1 cellular context compared by ENCODE assay signal in the genomic region with DNA sequence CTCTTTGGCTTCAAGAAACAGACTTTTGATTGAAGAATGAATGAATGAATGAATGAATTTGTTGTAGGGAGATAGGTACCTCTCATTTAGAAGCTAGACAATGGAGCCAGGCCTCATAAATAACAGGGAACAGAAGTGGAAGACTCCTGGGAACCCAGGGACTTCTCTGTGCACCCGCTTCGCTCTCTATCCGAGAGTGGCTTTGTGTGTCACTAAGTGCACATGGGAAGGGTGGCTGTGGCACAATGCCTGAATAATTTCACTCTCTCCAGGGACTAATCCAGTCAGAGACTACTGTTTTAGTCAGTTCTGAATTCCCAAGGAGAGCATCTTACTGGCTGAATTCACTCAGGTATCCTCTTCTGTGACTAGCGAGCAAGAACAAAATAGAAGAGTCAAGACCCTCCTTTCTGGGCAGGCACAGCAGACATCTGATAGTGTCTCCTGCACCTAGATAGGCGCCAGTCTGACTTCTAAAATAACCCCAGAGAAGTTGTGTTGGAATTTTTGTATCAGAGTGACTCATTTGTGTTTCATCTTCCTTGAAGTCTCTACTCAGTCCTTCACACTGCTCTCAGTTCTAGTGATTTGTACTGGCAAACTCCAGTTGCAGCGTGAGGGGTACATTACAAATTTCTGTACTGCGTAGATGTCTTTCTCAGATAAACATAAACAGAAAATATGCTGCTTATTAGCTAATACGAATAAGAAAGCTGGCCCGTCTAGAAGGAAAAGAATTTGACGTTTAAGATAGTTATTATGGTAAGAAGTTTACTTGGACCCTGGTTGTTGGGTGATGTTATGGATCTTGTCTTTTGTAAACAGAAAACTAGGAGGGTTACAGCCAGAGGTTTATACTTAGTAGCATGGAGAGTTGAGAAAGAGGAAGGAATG.
TF ChIP-seq lines count a peak whose summit lies in the region.

No MANE protein-coding gene starts in this region.

TF ChIP-seq in WTC11, 78 proteins besides CTCF, POLR2A, EP300 and RAD21 (continued from another document):
- TF ChIP-seq, protein P1, sequence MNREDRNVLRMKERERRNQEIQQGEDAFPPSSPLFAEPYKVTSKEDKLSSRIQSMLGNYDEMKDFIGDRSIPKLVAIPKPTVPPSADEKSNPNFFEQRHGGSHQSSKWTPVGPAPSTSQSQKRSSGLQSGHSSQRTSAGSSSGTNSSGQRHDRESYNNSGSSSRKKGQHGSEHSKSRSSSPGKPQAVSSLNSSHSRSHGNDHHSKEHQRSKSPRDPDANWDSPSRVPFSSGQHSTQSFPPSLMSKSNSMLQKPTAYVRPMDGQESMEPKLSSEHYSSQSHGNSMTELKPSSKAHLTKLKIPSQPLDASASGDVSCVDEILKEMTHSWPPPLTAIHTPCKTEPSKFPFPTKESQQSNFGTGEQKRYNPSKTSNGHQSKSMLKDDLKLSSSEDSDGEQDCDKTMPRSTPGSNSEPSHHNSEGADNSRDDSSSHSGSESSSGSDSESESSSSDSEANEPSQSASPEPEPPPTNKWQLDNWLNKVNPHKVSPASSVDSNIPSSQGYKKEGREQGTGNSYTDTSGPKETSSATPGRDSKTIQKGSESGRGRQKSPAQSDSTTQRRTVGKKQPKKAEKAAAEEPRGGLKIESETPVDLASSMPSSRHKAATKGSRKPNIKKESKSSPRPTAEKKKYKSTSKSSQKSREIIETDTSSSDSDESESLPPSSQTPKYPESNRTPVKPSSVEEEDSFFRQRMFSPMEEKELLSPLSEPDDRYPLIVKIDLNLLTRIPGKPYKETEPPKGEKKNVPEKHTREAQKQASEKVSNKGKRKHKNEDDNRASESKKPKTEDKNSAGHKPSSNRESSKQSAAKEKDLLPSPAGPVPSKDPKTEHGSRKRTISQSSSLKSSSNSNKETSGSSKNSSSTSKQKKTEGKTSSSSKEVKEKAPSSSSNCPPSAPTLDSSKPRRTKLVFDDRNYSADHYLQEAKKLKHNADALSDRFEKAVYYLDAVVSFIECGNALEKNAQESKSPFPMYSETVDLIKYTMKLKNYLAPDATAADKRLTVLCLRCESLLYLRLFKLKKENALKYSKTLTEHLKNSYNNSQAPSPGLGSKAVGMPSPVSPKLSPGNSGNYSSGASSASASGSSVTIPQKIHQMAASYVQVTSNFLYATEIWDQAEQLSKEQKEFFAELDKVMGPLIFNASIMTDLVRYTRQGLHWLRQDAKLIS (CRISPR knock-in tag; IDR thresholded peaks at IDR 0.05; ENCODE audit: borderline replicate concordance), result no peak
- TF ChIP-seq ZNF138 (CRISPR knock-in tag; conservative IDR thresholded peaks at IDR 0.05) (no peak), EMX1 (CRISPR knock-in tag; IDR thresholded peaks at IDR 0.05) (no peak), NFE2L1 (CRISPR knock-in tag; IDR thresholded peaks at IDR 0.05) (no peak), ZNF121 (CRISPR knock-in tag; IDR thresholded peaks at IDR 0.05) (no peak), KAT7 (CRISPR knock-in tag; IDR thresholded peaks at IDR 0.05; ENCODE audit: borderline replicate concordance) (no peak), SP1 (CRISPR knock-in tag; conservative IDR thresholded peaks at IDR 0.05) (no peak)
- TF ChIP-seq, protein P2, sequence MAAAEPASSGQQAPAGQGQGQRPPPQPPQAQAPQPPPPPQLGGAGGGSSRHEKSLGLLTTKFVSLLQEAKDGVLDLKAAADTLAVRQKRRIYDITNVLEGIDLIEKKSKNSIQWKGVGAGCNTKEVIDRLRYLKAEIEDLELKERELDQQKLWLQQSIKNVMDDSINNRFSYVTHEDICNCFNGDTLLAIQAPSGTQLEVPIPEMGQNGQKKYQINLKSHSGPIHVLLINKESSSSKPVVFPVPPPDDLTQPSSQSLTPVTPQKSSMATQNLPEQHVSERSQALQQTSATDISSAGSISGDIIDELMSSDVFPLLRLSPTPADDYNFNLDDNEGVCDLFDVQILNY (CRISPR knock-in tag; IDR thresholded peaks at IDR 0.05), result no peak
- TF ChIP-seq, protein P3, sequence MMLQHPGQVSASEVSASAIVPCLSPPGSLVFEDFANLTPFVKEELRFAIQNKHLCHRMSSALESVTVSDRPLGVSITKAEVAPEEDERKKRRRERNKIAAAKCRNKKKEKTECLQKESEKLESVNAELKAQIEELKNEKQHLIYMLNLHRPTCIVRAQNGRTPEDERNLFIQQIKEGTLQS (CRISPR knock-in tag; conservative IDR thresholded peaks at IDR 0.05), result no peak
- TF ChIP-seq, protein P4, sequence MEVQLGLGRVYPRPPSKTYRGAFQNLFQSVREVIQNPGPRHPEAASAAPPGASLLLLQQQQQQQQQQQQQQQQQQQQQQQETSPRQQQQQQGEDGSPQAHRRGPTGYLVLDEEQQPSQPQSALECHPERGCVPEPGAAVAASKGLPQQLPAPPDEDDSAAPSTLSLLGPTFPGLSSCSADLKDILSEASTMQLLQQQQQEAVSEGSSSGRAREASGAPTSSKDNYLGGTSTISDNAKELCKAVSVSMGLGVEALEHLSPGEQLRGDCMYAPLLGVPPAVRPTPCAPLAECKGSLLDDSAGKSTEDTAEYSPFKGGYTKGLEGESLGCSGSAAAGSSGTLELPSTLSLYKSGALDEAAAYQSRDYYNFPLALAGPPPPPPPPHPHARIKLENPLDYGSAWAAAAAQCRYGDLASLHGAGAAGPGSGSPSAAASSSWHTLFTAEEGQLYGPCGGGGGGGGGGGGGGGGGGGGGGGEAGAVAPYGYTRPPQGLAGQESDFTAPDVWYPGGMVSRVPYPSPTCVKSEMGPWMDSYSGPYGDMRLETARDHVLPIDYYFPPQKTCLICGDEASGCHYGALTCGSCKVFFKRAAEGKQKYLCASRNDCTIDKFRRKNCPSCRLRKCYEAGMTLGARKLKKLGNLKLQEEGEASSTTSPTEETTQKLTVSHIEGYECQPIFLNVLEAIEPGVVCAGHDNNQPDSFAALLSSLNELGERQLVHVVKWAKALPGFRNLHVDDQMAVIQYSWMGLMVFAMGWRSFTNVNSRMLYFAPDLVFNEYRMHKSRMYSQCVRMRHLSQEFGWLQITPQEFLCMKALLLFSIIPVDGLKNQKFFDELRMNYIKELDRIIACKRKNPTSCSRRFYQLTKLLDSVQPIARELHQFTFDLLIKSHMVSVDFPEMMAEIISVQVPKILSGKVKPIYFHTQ (CRISPR knock-in tag; IDR thresholded peaks at IDR 0.05), result no peak
- TF ChIP-seq, protein P5, sequence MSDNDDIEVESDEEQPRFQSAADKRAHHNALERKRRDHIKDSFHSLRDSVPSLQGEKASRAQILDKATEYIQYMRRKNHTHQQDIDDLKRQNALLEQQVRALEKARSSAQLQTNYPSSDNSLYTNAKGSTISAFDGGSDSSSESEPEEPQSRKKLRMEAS (CRISPR knock-in tag; IDR thresholded peaks at IDR 0.05), result no peak
